2 cellular contexts compared by ENCODE assay signal in genomic region chr14:35760143-35760542, GRCh38.
A peak's percentile ranks its signal among the peaks of the same experiment; 100 is the strongest.
TF ChIP-seq lines count a peak whose summit lies in the region.

No MANE protein-coding gene starts in this region.

TF ChIP-seq in HepG2, 621 proteins besides CTCF, POLR2A, EP300 and RAD21 (continued from another document):
- TF ChIP-seq ZBTB33 (CRISPR knock-in tag; IDR thresholded peaks at IDR 0.05) (peak; percentile 63; the same call in 1 of the 2 replicates), AGO2 (optimal IDR thresholded peaks at IDR 0.05; ENCODE audit: low read depth, low read length) (peak; percentile 29)

TF ChIP-seq in WTC11, 78 proteins besides CTCF, POLR2A, EP300 and RAD21 (continued from another document):
- TF ChIP-seq ZNF532 (CRISPR knock-in tag; IDR thresholded peaks at IDR 0.05; ENCODE audit: borderline replicate concordance), result no peak
- no peak for TF ChIP-seq ZNF425 (CRISPR knock-in tag; conservative IDR thresholded peaks at IDR 0.05)
- no peak for TF ChIP-seq NFE2L1 (CRISPR knock-in tag; IDR thresholded peaks at IDR 0.05)
- TF ChIP-seq ZBTB43 (CRISPR knock-in tag; IDR thresholded peaks at IDR 0.05), result no peak
